29 cellular contexts compared by ENCODE assay signal in the genomic region with DNA sequence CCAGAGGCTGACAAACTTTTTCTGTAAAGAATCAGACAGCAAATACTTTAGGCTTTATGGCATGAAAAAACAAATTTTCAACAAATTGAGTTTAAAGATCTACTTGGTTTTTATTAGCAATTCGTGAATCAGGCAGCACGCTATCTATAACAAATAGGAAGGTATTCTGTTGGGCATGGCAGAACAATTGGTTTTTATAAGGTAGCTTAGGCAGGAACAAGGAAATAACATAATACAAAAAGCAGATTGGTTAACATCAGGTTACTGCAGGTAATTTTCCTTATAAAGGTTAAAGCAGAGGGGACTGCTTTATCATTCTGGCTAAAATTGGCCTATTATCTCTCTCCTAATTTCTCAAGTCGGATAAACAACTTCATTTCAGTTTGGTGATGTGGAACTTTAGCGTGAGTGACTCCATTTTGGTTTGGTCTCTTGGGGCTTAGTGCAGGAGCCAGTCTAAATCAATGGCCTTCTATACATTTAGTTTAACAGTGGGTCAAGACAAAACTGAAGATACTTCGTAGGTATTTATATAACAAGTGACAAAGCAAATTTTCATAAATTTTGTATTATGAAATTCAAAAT.
"Had no signal": no experiment of that assay in that cellular context is flagged by ENCODE, and none has a peak within 500 bp of the region (broad histone marks: within the 10 kb centered on the region; RNA-seq: fewer than 3 reads in every experiment).

No MANE protein-coding gene starts in this region.

- H3K4me3 ChIP-seq: MG63, SJCRH30, SK-N-MC had no signal

- H3K9me3 Mint-ChIP-seq: activated naive CD8-positive, alpha-beta T cell treated with anti-CD3 and anti-CD28 coated beads, Interleukin-2, amount 50 U/mL, for 24 hours had no signal

- FAIRE-seq: bronchial epithelial cell, TTC549 had no signal

- H3K9me3 ChIP-seq: SJCRH30 had no signal

- H3K27ac ChIP-seq: SJCRH30, SK-N-MC had no signal

- H3K4me3 Mint-ChIP-seq: activated CD4-positive, alpha-beta T cell treated with anti-CD3 and anti-CD28 coated beads for 36 hours; activated CD4-positive, alpha-beta T cell treated with anti-CD3 and anti-CD28 coated beads, Interleukin-2, amount 10 ng/mL, durations not matched to agents 7 days and 5 days; activated CD8-positive, alpha-beta T cell treated with anti-CD3 and anti-CD28 coated beads, Interleukin-2, amount 10 ng/mL, durations not matched to agents 7 days and 5 days; activated naive CD4-positive, alpha-beta T cell treated with anti-CD3 and anti-CD28 coated beads, Interleukin-2, amount 10 ng/mL, durations not matched to agents 7 days and 5 days; activated naive CD8-positive, alpha-beta T cell; activated naive CD8-positive, alpha-beta T cell treated with anti-CD3 and anti-CD28 coated beads, Interleukin-2, amount 50 U/mL, for 24 hours; activated T-cell treated with anti-CD3 and anti-CD28 coated beads, Interleukin-2, amount 50 U/mL, for 24 hours; activated T-helper 1 cell treated with anti-CD3 and anti-CD28 coated beads, Interleukin-12 subunit alpha, Interleukin-12 subunit beta, Interleukin-2, Interleukin-4 antibody, amounts not matched to agents 30 ng/mL and 10 ng/mL and 1 ng/mL, durations not matched to agents 14 hours and 24 hours and 36 hours; T-helper 2 cell treated with Interferon-gamma antibody and Interleukin-4, amounts not matched to agents 5 μg/mL and 100 μg/mL, for 36 hours had no signal

- H3K27me3 Mint-ChIP-seq: activated CD4-positive, alpha-beta T cell treated with anti-CD3 and anti-CD28 coated beads, Interleukin-2, amount 10 ng/mL, durations not matched to agents 7 days and 5 days; activated naive CD8-positive, alpha-beta T cell treated with anti-CD3 and anti-CD28 coated beads, Interleukin-2, amount 50 U/mL, for 24 hours; activated T-cell treated with anti-CD3 and anti-CD28 coated beads, Interleukin-2, amount 50 U/mL, for 24 hours had no signal

- DNase-seq: activated CD4-positive, alpha-beta T cell treated with anti-CD3 and anti-CD28 coated beads for 36 hours; activated CD4-positive, alpha-beta T cell treated with anti-CD3 and anti-CD28 coated beads, Interleukin-2, amount 10 ng/mL, durations not matched to agents 7 days and 5 days; activated CD4-positive, alpha-beta T cell treated with anti-CD3 and anti-CD28 coated beads, Interleukin-2, amount 50 U/mL, for 48 hours; activated CD8-positive, alpha-beta T cell treated with anti-CD3 and anti-CD28 coated beads, Interleukin-2, amount 10 ng/mL, durations not matched to agents 7 days and 5 days; activated effector memory CD4-positive, alpha-beta T cell treated with Interleukin-2 at 50 U/mL for 16 hours; activated naive CD4-positive, alpha-beta T cell treated with anti-CD3 and anti-CD28 coated beads, Interleukin-2, amount 10 ng/mL, durations not matched to agents 7 days and 5 days; activated naive CD8-positive, alpha-beta T cell treated with anti-CD3 and anti-CD28 coated beads, Interleukin-2, amount 50 U/mL, for 24 hours; activated T-cell treated with anti-CD3 and anti-CD28 coated beads, Interleukin-2, amount 50 U/mL, for 24 hours; anterior cingulate cortex; caudate nucleus; cerebellar nuclear complex; Kasumi-1; MG63; MV-4-11; NCI-H1092; NCI-H1436 treated with DMSO at 0.1 percent for 48 hours; NCI-H1694 treated with DMSO at 0.1 percent for 48 hours; NCI-H2029; NCI-H345; NCI-H524 treated with DMSO at 0.1 percent for 48 hours; SHP77; SJCRH30 had no signal

- H3K27ac Mint-ChIP-seq: activated CD4-positive, alpha-beta T cell treated with anti-CD3 and anti-CD28 coated beads for 36 hours; activated CD4-positive, alpha-beta T cell treated with anti-CD3 and anti-CD28 coated beads, Interleukin-2, amount 10 ng/mL, durations not matched to agents 7 days and 5 days; activated CD8-positive, alpha-beta T cell treated with anti-CD3 and anti-CD28 coated beads, Interleukin-2, amount 10 ng/mL, durations not matched to agents 7 days and 5 days; activated naive CD4-positive, alpha-beta T cell treated with anti-CD3 and anti-CD28 coated beads, Interleukin-2, amount 10 ng/mL, durations not matched to agents 7 days and 5 days; activated naive CD8-positive, alpha-beta T cell; activated naive CD8-positive, alpha-beta T cell treated with anti-CD3 and anti-CD28 coated beads, Interleukin-2, amount 50 U/mL, for 24 hours; activated T-cell treated with anti-CD3 and anti-CD28 coated beads, Interleukin-2, amount 50 U/mL, for 24 hours; activated T-helper 1 cell treated with anti-CD3 and anti-CD28 coated beads, Interleukin-12 subunit alpha, Interleukin-12 subunit beta, Interleukin-2, Interleukin-4 antibody, amounts not matched to agents 30 ng/mL and 10 ng/mL and 1 ng/mL, durations not matched to agents 14 hours and 24 hours and 36 hours; T-helper 2 cell treated with Interferon-gamma antibody and Interleukin-4, amounts not matched to agents 5 μg/mL and 100 μg/mL, for 36 hours had no signal

- H3K27me3 ChIP-seq: MG63, SJCRH30 had no signal

- ATAC-seq: activated CD4-positive, alpha-beta T cell treated with anti-CD3 and anti-CD28 coated beads for 36 hours; activated CD8-positive, alpha-beta T cell treated with anti-CD3 and anti-CD28 coated beads, Interleukin-2, amount 10 ng/mL, durations not matched to agents 7 days and 5 days; activated naive CD8-positive, alpha-beta T cell treated with anti-CD3 and anti-CD28 coated beads, Interleukin-2, amount 50 U/mL, for 24 hours; Panc1 had no signal
